ENCODE assay signal across 13 cellular contexts in the genomic region with DNA sequence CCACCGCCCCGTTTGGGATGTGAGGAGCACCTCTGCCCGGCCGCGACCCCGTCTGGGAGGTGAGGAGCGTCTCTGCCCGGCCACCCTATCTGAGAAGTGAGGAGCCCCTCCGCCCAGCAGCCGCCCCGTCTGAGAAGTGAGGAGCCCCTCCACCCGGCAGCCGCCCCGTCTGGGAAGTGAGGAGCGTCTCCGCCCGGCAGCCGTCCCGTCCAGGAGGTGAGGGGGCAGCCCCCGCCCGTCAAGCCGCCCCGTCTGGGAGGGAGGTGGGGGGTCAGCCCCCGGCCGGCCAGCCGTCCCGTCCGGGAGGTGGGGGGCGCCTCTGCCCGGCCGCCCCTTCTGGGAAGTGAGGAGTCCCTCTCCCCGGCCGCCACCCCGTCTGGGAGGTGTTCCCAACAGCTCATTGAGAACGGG. TPM values are rescaled to one million over a fixed set of nuclear protein-coding genes. Genes with fewer than 3 reads are reported as not detected.
"Had no signal": no experiment of that assay in that cellular context is flagged by ENCODE, and none has a peak within 500 bp of the region (broad histone marks: within the 10 kb centered on the region; RNA-seq: fewer than 3 reads in every experiment).

No MANE protein-coding gene starts in this region.

RNA-seq across cellular contexts. Expression of gene S100A2, which starts 9.4 kb away (rescaled TPM):
- total RNA-seq: temporal lobe had no signal

RNA-seq across cellular contexts. Expression of gene S100A3, which starts 26.0 kb away (rescaled TPM):
- total RNA-seq: stomach, temporal lobe, testis, urinary bladder had no signal

RNA-seq across cellular contexts. Expression of gene S100A5, which starts 34.4 kb away (rescaled TPM):
- total RNA-seq: stomach, subcutaneous adipose tissue, suprapubic skin, temporal lobe, thoracic aorta, tibial nerve, transverse colon, upper lobe of left lung, upper lobe of right lung, urinary bladder, uterus, vagina had no signal
- polyA plus RNA-seq: stomach had no signal
